ENCODE assay signal across 13 cellular contexts in genomic region chr10:129780901-129781795, GRCh38.
DNase-seq lines count a peak whose midpoint lies in the region; ATAC-seq and TF ChIP-seq lines count a peak whose summit lies in the region.
"Had no signal": no experiment of that assay in that cellular context is flagged by ENCODE, and none has a peak within 500 bp of the region (broad histone marks: within the 10 kb centered on the region; RNA-seq: fewer than 3 reads in every experiment).

No MANE protein-coding gene starts in this region.

- intact Hi-C loops in lower lobe of right lung (cut with DNase I): no loop called here
- intact Hi-C loops in sigmoid colon (cut with DNase I): no loop called here

- H3K4me3 ChIP-seq in lower lobe of right lung: no peak overlapping the region
- H3K4me3 ChIP-seq in sigmoid colon: no peak overlapping the region
- H3K4me3 ChIP-seq: BLaER1, GM23338, HAP-1 had no signal

- no peak for ATAC-seq in lower lobe of right lung
- no peak for ATAC-seq in GM21381 (IDR thresholded peaks at IDR 0.05; ENCODE audit: unreplicated experiment)
- ATAC-seq: GM23338 had no signal

- H3K27me3 ChIP-seq in lower lobe of right lung (ENCODE audit: low read depth) (no peaks in the 10 kb centered on the region), sigmoid colon (no peaks in the 10 kb centered on the region)
- H3K27me3 ChIP-seq: BLaER1 had no signal

- no peak overlapping the region for H3K27ac ChIP-seq in lower lobe of right lung
- H3K27ac ChIP-seq in sigmoid colon: no peak overlapping the region
- H3K27ac ChIP-seq: BLaER1 had no signal

- H3K36me3 ChIP-seq in lower lobe of right lung (no peaks in the 10 kb centered on the region), sigmoid colon (no peaks in the 10 kb centered on the region)
- H3K36me3 ChIP-seq: HAP-1 had no signal

- TF ChIP-seq CTCF in lower lobe of right lung (IDR thresholded peaks at IDR 0.05) (no peak), sigmoid colon (IDR thresholded peaks at IDR 0.05) (no peak)

- WGBS in sigmoid colon, 2 donors: 93 to 94% methylated on average over 20 of the region's 20 CpGs

- H3K9me3 ChIP-seq in lower lobe of right lung (no peaks in the 10 kb centered on the region), sigmoid colon (no peaks in the 10 kb centered on the region)
- H3K9me3 ChIP-seq: BLaER1, HAP-1 had no signal

- no peak for TF ChIP-seq POLR2A in sigmoid colon (IDR thresholded peaks at IDR 0.05)

- no peak for TF ChIP-seq EP300 in sigmoid colon (IDR thresholded peaks at IDR 0.05)

- H3K4me1 ChIP-seq in lower lobe of right lung: no peaks in the 10 kb centered on the region
- no peaks in the 10 kb centered on the region for H3K4me1 ChIP-seq in sigmoid colon
- H3K4me1 ChIP-seq: HAP-1 had no signal

- DNase-seq in activated effector memory CD4-positive, alpha-beta T cell treated with anti-CD3 and anti-CD28 coated beads, Interleukin-2, amount 50 U/mL, for 16 hours: peak; percentile 33
- no peak for DNase-seq in activated effector memory CD4-positive, alpha-beta T cell treated with Interleukin-2 at 50 U/mL for 16 hours
- peak; percentile 1 for DNase-seq in lower lobe of right lung
- peak; percentile 34 for DNase-seq in sigmoid colon
- DNase-seq in GOT3 (lab: John Stamatoyannopoulos, UW): no peak
- DNase-seq in DMS79 treated with DMSO at 0.1 percent for 48 hours (lab: John Stamatoyannopoulos, UW): no peak
- DNase-seq: 8988T, AML-193, DMS53 had no signal

Comparison
In these comparisons a context has a peak if more than half of its experiments do, and no peak if none do; other contexts are left out.
1. DNase-seq: peak in activated effector memory CD4-positive, alpha-beta T cell treated with anti-CD3 and anti-CD28 coated beads, Interleukin-2, amount 50 U/mL, for 16 hours (single experiment), lower lobe of right lung (single experiment) and sigmoid colon (single experiment); none in activated effector memory CD4-positive, alpha-beta T cell treated with Interleukin-2 at 50 U/mL for 16 hours (single experiment), GOT3 (single experiment) and DMS79 treated with DMSO at 0.1 percent for 48 hours (single experiment).